14 cellular contexts compared by ENCODE assay signal in genomic region chr9:22055090-22055489, GRCh38.
"Had no signal": no experiment of that assay in that cellular context is flagged by ENCODE, and none has a peak within 500 bp of the region (broad histone marks: within the 10 kb centered on the region; RNA-seq: fewer than 3 reads in every experiment).

No MANE protein-coding gene starts in this region.

- DNase-seq: activated B cell treated with CpG ODN at 0.5 μM for 24 hours; activated CD4-positive, alpha-beta memory T cell treated with anti-CD3 and anti-CD28 coated beads, Interleukin-2, amount 10 ng/mL, durations not matched to agents 7 days and 5 days; activated CD4-positive, alpha-beta T cell treated with anti-CD3 and anti-CD28 coated beads for 4 hours; activated CD8-positive, alpha-beta memory T cell treated with anti-CD3 and anti-CD28 coated beads, Interleukin-2, amount 10 ng/mL, durations not matched to agents 7 days and 5 days; amygdala; effector CD4-positive, alpha-beta T cell; lower lobe of right lung; right lobe of liver; spleen; stimulated activated CD4-positive, alpha-beta T cell treated with anti-CD3 and anti-CD28 coated beads, Interleukin-4, amount 100 ng/mL, for 4 hours; T-helper 9 cell; upper lobe of right lung had no signal

- H3K36me3 ChIP-seq: lower lobe of right lung, neutrophil, right lobe of liver, spleen, upper lobe of right lung had no signal

- H3K79me2 ChIP-seq: parathyroid adenoma had no signal

- H2AFZ ChIP-seq: parathyroid adenoma had no signal

- H3K27ac ChIP-seq: lower lobe of right lung, neutrophil, parathyroid adenoma, right lobe of liver, spleen, upper lobe of right lung had no signal

- H3K9me3 ChIP-seq: lower lobe of right lung, neutrophil, right lobe of liver, spleen, upper lobe of right lung had no signal

- H3K9ac ChIP-seq: parathyroid adenoma had no signal

- H3K4me3 ChIP-seq: lower lobe of right lung, right lobe of liver, spleen, upper lobe of right lung had no signal

- H3K4me1 ChIP-seq: lower lobe of right lung, right lobe of liver, upper lobe of right lung had no signal

- H3K27me3 ChIP-seq: neutrophil, right lobe of liver, spleen, upper lobe of right lung had no signal
